8 cellular contexts compared by ENCODE assay signal in the genomic region with DNA sequence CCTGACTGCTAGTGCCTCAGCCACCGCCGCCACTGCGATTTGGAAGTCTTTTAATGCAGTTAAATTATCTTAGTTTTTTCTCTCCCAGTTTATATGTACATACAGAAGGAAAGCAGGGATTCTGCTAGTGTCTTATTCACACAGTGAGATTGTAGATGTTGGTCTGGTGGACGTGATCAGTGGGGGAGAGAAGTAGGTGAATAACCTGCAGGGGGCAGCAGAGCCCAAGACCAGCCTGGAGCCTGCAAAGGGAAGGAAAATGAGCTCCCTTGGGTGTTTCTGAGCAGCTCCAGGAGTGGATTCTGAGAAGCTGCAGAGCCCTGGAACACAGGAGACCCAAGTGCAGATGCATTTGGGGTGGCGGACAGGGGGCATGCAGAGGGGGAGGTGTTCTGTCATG. TPM values are rescaled to one million over a fixed set of nuclear protein-coding genes. Genes with fewer than 3 reads are reported as not detected.
A peak's percentile ranks its signal among the peaks of the same experiment; 100 is the strongest.
DNase-seq lines count a peak whose midpoint lies in the region; ATAC-seq and TF ChIP-seq lines count a peak whose summit lies in the region.

No MANE protein-coding gene starts in this region.

- peak in 4 of 5 experiments; percentile 8 to 61 (median 36) for TF ChIP-seq CTCF in gastrocnemius medialis (IDR thresholded peaks at IDR 0.05 in 4 of 5, conservative IDR thresholded peaks at IDR 0.05 in 1 of 5)

- H3K9me3 ChIP-seq in gastrocnemius medialis: no peaks in the 10 kb centered on the region

- ATAC-seq in left ventricle myocardium superior: peak; percentile 64
- ATAC-seq in gastrocnemius medialis: no peak
- ATAC-seq in GM21825 (IDR thresholded peaks at IDR 0.05; ENCODE audit: unreplicated experiment): no peak
- ATAC-seq in HG03095 (IDR thresholded peaks at IDR 0.05; ENCODE audit: unreplicated experiment): no peak

- no peaks in the 10 kb centered on the region for H3K4me1 ChIP-seq in gastrocnemius medialis

- intact Hi-C loops in left ventricle myocardium superior (cut with micrococcal nuclease) (no loop called here), gastrocnemius medialis (cut with DNase I; ENCODE audit: low total_unique reads) (loop anchor here (2.0 kb wide), 1 partner anchor 50 kb away; a partner anchor contains a TSS)

- no peak for TF ChIP-seq POLR2A in gastrocnemius medialis (IDR thresholded peaks at IDR 0.05)

- H3K27ac ChIP-seq in gastrocnemius medialis: no peak overlapping the region

- H3K4me3 ChIP-seq in H7 (ENCODE audit: insufficient read depth, low read depth, low read length) (no peak overlapping the region), gastrocnemius medialis (no peak overlapping the region)

- H3K36me3 ChIP-seq in H7 (replicated peaks; ENCODE audit: control insufficient read depth, insufficient read depth, low read length): peaks cover 3% of the 10 kb centered on the region
- no peaks in the 10 kb centered on the region for H3K36me3 ChIP-seq in gastrocnemius medialis

- in situ Hi-C loops in gastrocnemius medialis (cut with MboI; ENCODE audit: low sequenced_read_pairs in 4 of 4): no loop called here

- H3K27me3 ChIP-seq in H7 (ENCODE audit: control insufficient read depth, insufficient read depth, low read length) (no peaks in the 10 kb centered on the region), gastrocnemius medialis (no peaks in the 10 kb centered on the region)

- DNase-seq in AG20443 (ENCODE audit: low spot score) (peak; percentile 70), H7 (peak; percentile 76), SW480 (ENCODE audit: low spot score) (peak; percentile 31), left ventricle myocardium superior (peak; percentile 61), gastrocnemius medialis (peak in 1 of 2 donors; percentile 19)
- DNase-seq in activated naive CD8-positive, alpha-beta T cell treated with anti-CD3 and anti-CD28 coated beads, Interleukin-2, amount 50 U/mL, for 16 hours (ENCODE audit: low read depth, low spot score): peak; percentile 17

RNA-seq across cellular contexts. Expression of a gene that starts 26.3 kb away (rescaled TPM):
- total RNA-seq in H7 (2014; rRNA removed; shearing (Covaris generic)): 0.33 and 0.55 TPM in 2 replicates
- total RNA-seq in left ventricle myocardium superior (14.9 TPM), gastrocnemius medialis (1 to 10 TPM; 2.2 to 5.7 (median 4.9) TPM)

RNA-seq across cellular contexts. Expression of a gene that starts 38.0 kb away (rescaled TPM):
- not detected in 2 replicates for total RNA-seq in H7 (2014; rRNA removed; shearing (Covaris generic))
- 0.32 TPM for total RNA-seq in left ventricle myocardium superior
- not detected for total RNA-seq in gastrocnemius medialis

RNA-seq across cellular contexts. Expression of a gene that starts 49.3 kb away (rescaled TPM):
- total RNA-seq in H7 (2014; rRNA removed; shearing (Covaris generic)): 2.7 and 4.1 TPM in 2 replicates
- total RNA-seq in left ventricle myocardium superior (1.8 TPM), gastrocnemius medialis (under 1 TPM in 3 of 4 donors, not detected in 1; 0.29 to 0.78 (median 0.41) TPM)

RNA-seq across cellular contexts. Expression of a gene that starts 55.3 kb away (rescaled TPM):
- total RNA-seq in H7 (2014; rRNA removed; shearing (Covaris generic)): 0.11 TPM in 1 of 2 replicates, not detected in the other
- 3.1 TPM for total RNA-seq in left ventricle myocardium superior
- total RNA-seq in gastrocnemius medialis: 1 to 10 TPM; 3.6 to 8.2 (median 5.0) TPM
